In the genomic region with DNA sequence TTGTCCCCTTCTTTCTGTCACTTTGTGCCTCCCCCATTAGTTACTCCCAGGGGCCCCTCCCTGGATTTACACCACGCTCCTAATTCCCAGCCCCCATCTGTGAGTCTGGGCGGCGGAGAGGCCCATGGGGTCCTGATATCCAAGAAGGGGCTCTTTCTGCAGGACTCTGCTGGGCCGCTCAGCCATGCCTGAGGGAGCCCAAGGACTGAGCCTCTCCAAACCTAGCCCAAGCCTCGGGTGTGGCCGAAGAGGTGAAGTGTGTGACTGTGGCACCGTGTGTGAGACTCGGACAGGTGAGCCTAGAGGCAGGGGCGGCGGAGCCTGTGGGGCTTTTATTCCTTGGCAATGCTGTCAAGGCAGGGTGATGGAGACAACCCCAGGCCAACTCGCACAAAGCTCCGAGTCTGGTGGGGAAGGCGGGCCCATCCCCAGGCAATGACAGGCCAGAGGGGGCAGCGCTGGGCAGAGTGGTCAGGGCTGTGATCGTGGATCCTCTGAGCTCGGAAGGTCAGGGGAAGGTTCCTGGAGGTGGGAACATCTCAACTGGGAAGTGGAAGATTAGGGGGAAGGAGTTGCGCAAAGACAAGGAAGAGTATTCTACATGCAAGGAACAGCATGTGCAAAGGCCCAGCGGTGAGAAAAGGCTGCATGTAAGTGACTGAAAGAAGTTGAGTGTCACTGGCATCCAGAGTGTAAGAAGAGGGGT, we compare ENCODE assay signal across 8 cellular contexts. TPM values are rescaled to one million over a fixed set of nuclear protein-coding genes. Genes with fewer than 3 reads are reported as not detected.
DNase-seq lines count a peak whose midpoint lies in the region; ATAC-seq and FAIRE-seq lines count a peak whose summit lies in the region.

No MANE protein-coding gene starts in this region.

- FAIRE-seq in frontal cortex (lab: Jason Lieb, UNC) = no peak

- H2AFZ ChIP-seq in Karpas-422 (ENCODE audit: low read length) = no peak overlapping the region

- H4K20me1 ChIP-seq in Karpas-422 (ENCODE audit: insufficient read depth, low read depth, low read length) = no peaks in the 10 kb centered on the region

- peak overlapping the region; percentile 89 for H3K4me2 ChIP-seq in Karpas-422 (ENCODE audit: low read depth, low read length, poor library complexity, severe bottlenecking)

- H3K4me3 ChIP-seq in Karpas-422 (ENCODE audit: low read length) = peak overlapping the region; percentile 88
- H3K4me3 ChIP-seq in mesodermal cell (ENCODE audit: extremely low read depth, insufficient read depth, low read length, poor library complexity, severe bottlenecking) = peak overlapping the region; percentile 98

- 20% methylated on average over 14 to 15 of the region's 18 CpGs for WGBS in mesodermal cell (ENCODE audit: insufficient coverage in 2 of 2), 2 experiments

- DNase-seq in D341Med (ENCODE audit: low spot score) (peak; percentile 46), Karpas-422 (peak; percentile 42), frontal cortex (ENCODE audit: low spot score in 2 of 2) (no peak)
- no peak for DNase-seq in stimulated activated CD4-positive, alpha-beta T cell treated with anti-CD3 and anti-CD28 coated beads, Interleukin-4, amount 100 ng/mL, for 24 hours

- no peaks in the 10 kb centered on the region for H3K9me3 ChIP-seq in Karpas-422 (ENCODE audit: low read length)
- no peaks in the 10 kb centered on the region for H3K9me3 ChIP-seq in mesodermal cell (ENCODE audit: control insufficient read depth, low read length)

- ATAC-seq in HG02759 (IDR thresholded peaks at IDR 0.05; ENCODE audit: unreplicated experiment) = no peak
- no peak for ATAC-seq in HG02938 (IDR thresholded peaks at IDR 0.05; ENCODE audit: unreplicated experiment)

- H3K27ac ChIP-seq in Karpas-422 (ENCODE audit: low read length) (peak overlapping the region; percentile 85), cingulate gyrus (ENCODE audit: low read depth, low read length) (peak overlapping the region; percentile 95), mesodermal cell (ENCODE audit: low read depth, low read length, severe bottlenecking) (peak overlapping the region; percentile 88)

- peaks cover 10% of the 10 kb centered on the region for H3K79me2 ChIP-seq in Karpas-422 (ENCODE audit: low read length)

- H3K9ac ChIP-seq in Karpas-422 (ENCODE audit: low read length) = peak overlapping the region; percentile 91

- H3K4me1 ChIP-seq in Karpas-422 (ENCODE audit: low read length) (peaks cover 38% of the 10 kb centered on the region), mesodermal cell (ENCODE audit: control insufficient read depth, insufficient read depth, low read length, poor library complexity, severe bottlenecking) (peaks cover 39% of the 10 kb centered on the region)

- no peaks in the 10 kb centered on the region for H3K27me3 ChIP-seq in Karpas-422 (ENCODE audit: low read length)

- H3K36me3 ChIP-seq in Karpas-422 (ENCODE audit: insufficient read depth, low read length) (no peaks in the 10 kb centered on the region), mesodermal cell (ENCODE audit: control insufficient read depth, insufficient read depth, low read length) (peaks cover 46% of the 10 kb centered on the region)

- no peaks in the 10 kb centered on the region for H3K9me2 ChIP-seq in Karpas-422 (replicated peaks; ENCODE audit: insufficient read depth, low read length)

RNA-seq across cellular contexts. Expression of gene PLEKHG2, which starts 1.6 kb away (rescaled TPM):
- total RNA-seq in Karpas-422 (2014; rRNA removed; shearing (Covaris generic); ENCODE audit: low replicate concordance) = 19.0 and 22.2 TPM in 2 replicates
- 49.7 TPM for polyA plus RNA-seq in mesodermal cell (2013, experiment 1 of 2)
- polyA plus RNA-seq in mesodermal cell (2013, experiment 2 of 2) = 42.2 TPM
- 17.5 TPM for total RNA-seq in frontal cortex

RNA-seq across cellular contexts. Expression of gene ZFP36, which starts 7.4 kb away (rescaled TPM):
- total RNA-seq in Karpas-422 (2014; rRNA removed; shearing (Covaris generic); ENCODE audit: low replicate concordance) = 10.3 and 16.3 TPM in 2 replicates
- 19.8 TPM for polyA plus RNA-seq in mesodermal cell (2013, experiment 1 of 2)
- polyA plus RNA-seq in mesodermal cell (2013, experiment 2 of 2) = 13.8 TPM
- total RNA-seq in frontal cortex = 0.41 TPM

RNA-seq across cellular contexts. Expression of gene RPS16, which starts 21.7 kb away (rescaled TPM):
- total RNA-seq in Karpas-422 (2014; rRNA removed; shearing (Covaris generic); ENCODE audit: low replicate concordance) = 378 and 758 TPM in 2 replicates
- 2,563 TPM for polyA plus RNA-seq in mesodermal cell (2013, experiment 1 of 2)
- 2,222 TPM for polyA plus RNA-seq in mesodermal cell (2013, experiment 2 of 2)
- total RNA-seq in frontal cortex = 59.1 TPM

RNA-seq across cellular contexts. Expression of gene MED29, which starts 22.9 kb away (rescaled TPM):
- total RNA-seq in Karpas-422 (2014; rRNA removed; shearing (Covaris generic); ENCODE audit: low replicate concordance) = 18.1 and 18.6 TPM in 2 replicates
- 20.7 TPM for polyA plus RNA-seq in mesodermal cell (2013, experiment 1 of 2)
- 17.8 TPM for polyA plus RNA-seq in mesodermal cell (2013, experiment 2 of 2)
- total RNA-seq in frontal cortex = 9.8 TPM

RNA-seq across cellular contexts. Expression of gene PAF1, which starts 23.1 kb away (rescaled TPM):
- total RNA-seq in Karpas-422 (2014; rRNA removed; shearing (Covaris generic); ENCODE audit: low replicate concordance) = 25.3 and 26.7 TPM in 2 replicates
- 41.8 TPM for polyA plus RNA-seq in mesodermal cell (2013, experiment 1 of 2)
- polyA plus RNA-seq in mesodermal cell (2013, experiment 2 of 2) = 46.1 TPM
- total RNA-seq in frontal cortex = 36.7 TPM

Comparison
In these comparisons a context has a peak if more than half of its experiments do, and no peak if none do; other contexts are left out.
1. DNase-seq: peak in D341Med (single experiment) and Karpas-422 (single experiment); none in stimulated activated CD4-positive, alpha-beta T cell treated with anti-CD3 and anti-CD28 coated beads, Interleukin-4, amount 100 ng/mL, for 24 hours (single experiment) and frontal cortex (0 of 2).
2. Peak in every context shown above with its lines, with median percentiles within 50 percentile points of each other: H3K27ac ChIP-seq.